34 cellular contexts compared by ENCODE assay signal in genomic region chr1:45836451-45836850, GRCh38.
"Had no signal": no experiment of that assay in that cellular context is flagged by ENCODE, and none has a peak within 500 bp of the region (broad histone marks: within the 10 kb centered on the region; RNA-seq: fewer than 3 reads in every experiment).

No MANE protein-coding gene starts in this region.

- H3K4me1 ChIP-seq: adrenal gland, body of pancreas, colonic mucosa, pancreas, prostate gland, upper lobe of left lung, vagina had no signal

- H3K4me3 ChIP-seq: adrenal gland, body of pancreas, colonic mucosa, pancreas, prostate gland, stomach, thyroid gland, upper lobe of left lung, vagina had no signal

- H3K27me3 Mint-ChIP-seq: activated CD4-positive, alpha-beta memory T cell treated with anti-CD3 and anti-CD28 coated beads for 36 hours; activated CD4-positive, alpha-beta T cell treated with anti-CD3 and anti-CD28 coated beads, Interleukin-2, amount 10 ng/mL, durations not matched to agents 24 days and 14 days; activated naive CD8-positive, alpha-beta T cell treated with anti-CD3 and anti-CD28 coated beads for 36 hours; naive thymus-derived CD4-positive, alpha-beta T cell had no signal

- H3K36me3 ChIP-seq: adrenal gland, colonic mucosa, pancreas, prostate gland, thyroid gland, upper lobe of left lung, vagina had no signal

- H3K27me3 ChIP-seq: adrenal gland, body of pancreas, colonic mucosa, pancreas, stomach, thyroid gland, upper lobe of left lung, vagina had no signal

- H3K4me1 Mint-ChIP-seq: activated CD4-positive, alpha-beta T cell treated with anti-CD3 and anti-CD28 coated beads, Interleukin-2, amount 10 ng/mL, durations not matched to agents 24 days and 14 days; mesothelial cell of epicardium; neural crest cell; stimulated activated effector memory CD8-positive, alpha-beta T cell treated with anti-CD3 and anti-CD28 coated beads, Interleukin-12 subunit alpha, Interleukin-12 subunit beta, amount 100 ng/mL, for 72 hours had no signal

- H3K9me3 Mint-ChIP-seq: activated CD4-positive, alpha-beta memory T cell treated with anti-CD3 and anti-CD28 coated beads for 36 hours; activated CD4-positive, alpha-beta T cell treated with anti-CD3 and anti-CD28 coated beads, Interleukin-2, amount 10 ng/mL, durations not matched to agents 24 days and 14 days; activated naive CD4-positive, alpha-beta T cell treated with anti-CD3 and anti-CD28 coated beads for 36 hours; activated naive CD8-positive, alpha-beta T cell treated with anti-CD3 and anti-CD28 coated beads for 36 hours; activated T-helper 1 cell treated with anti-CD3 and anti-CD28 coated beads, Interleukin-12 subunit alpha, Interleukin-12 subunit beta, Interleukin-2, Interleukin-4 antibody, amounts not matched to agents 30 ng/mL and 10 ng/mL and 1 ng/mL, durations not matched to agents 14 hours and 24 hours and 36 hours; mesothelial cell of epicardium; naive thymus-derived CD4-positive, alpha-beta T cell; neural crest cell; stimulated activated effector memory CD8-positive, alpha-beta T cell treated with anti-CD3 and anti-CD28 coated beads, Interleukin-12 subunit alpha, Interleukin-12 subunit beta, amount 100 ng/mL, for 72 hours had no signal

- DNase-seq: activated CD4-positive, alpha-beta memory T cell treated with anti-CD3 and anti-CD28 coated beads for 36 hours; activated CD4-positive, alpha-beta T cell treated with anti-CD3 and anti-CD28 coated beads, Interleukin-2, amount 10 ng/mL, durations not matched to agents 24 days and 14 days; activated CD4-positive, CD25-positive, alpha-beta regulatory T cell treated with anti-CD3 and anti-CD28 coated beads, Interleukin-2, amount 50 U/mL, for 72 hours; activated CD8-positive, alpha-beta memory T cell treated with anti-CD3 and anti-CD28 coated beads, Interleukin-2, amount 50 U/mL, for 4 hours; activated effector memory CD4-positive, alpha-beta T cell treated with anti-CD3 and anti-CD28 coated beads, Interleukin-2, amount 50 U/mL, for 16 hours; activated naive CD4-positive, alpha-beta T cell treated with anti-CD3 and anti-CD28 coated beads for 36 hours; activated naive CD8-positive, alpha-beta T cell treated with anti-CD3 and anti-CD28 coated beads for 36 hours; activated T-cell treated with anti-CD3 and anti-CD28 coated beads, Interleukin-2, amount 50 U/mL, for 1 hour; adrenal gland; aorta; body of pancreas; colonic mucosa; effector CD8-positive, alpha-beta T cell; glutamatergic neuron; islet precursor cell; mammary epithelial cell; naive thymus-derived CD4-positive, alpha-beta T cell; nucleus accumbens; pancreas; retina; small intestine; stimulated activated CD4-positive, alpha-beta T cell treated with anti-CD3 and anti-CD28 coated beads, Interleukin-4, amount 100 ng/mL, for 24 hours; stomach; T-helper 9 cell; thyroid gland; upper lobe of left lung; WERI-Rb-1 had no signal

- H3K27ac Mint-ChIP-seq: activated CD4-positive, alpha-beta memory T cell treated with anti-CD3 and anti-CD28 coated beads for 36 hours; activated CD4-positive, alpha-beta T cell treated with anti-CD3 and anti-CD28 coated beads, Interleukin-2, amount 10 ng/mL, durations not matched to agents 24 days and 14 days; activated naive CD4-positive, alpha-beta T cell treated with anti-CD3 and anti-CD28 coated beads for 36 hours; activated naive CD8-positive, alpha-beta T cell treated with anti-CD3 and anti-CD28 coated beads for 36 hours; activated T-helper 1 cell treated with anti-CD3 and anti-CD28 coated beads, Interleukin-12 subunit alpha, Interleukin-12 subunit beta, Interleukin-2, Interleukin-4 antibody, amounts not matched to agents 30 ng/mL and 10 ng/mL and 1 ng/mL, durations not matched to agents 14 hours and 24 hours and 36 hours; mesothelial cell of epicardium; naive thymus-derived CD4-positive, alpha-beta T cell; stimulated activated effector memory CD8-positive, alpha-beta T cell treated with anti-CD3 and anti-CD28 coated beads, Interleukin-12 subunit alpha, Interleukin-12 subunit beta, amount 100 ng/mL, for 72 hours had no signal

- H3K4me3 Mint-ChIP-seq: activated CD4-positive, alpha-beta memory T cell treated with anti-CD3 and anti-CD28 coated beads for 36 hours; activated CD4-positive, alpha-beta T cell treated with anti-CD3 and anti-CD28 coated beads, Interleukin-2, amount 10 ng/mL, durations not matched to agents 24 days and 14 days; activated naive CD4-positive, alpha-beta T cell treated with anti-CD3 and anti-CD28 coated beads for 36 hours; activated naive CD8-positive, alpha-beta T cell treated with anti-CD3 and anti-CD28 coated beads for 36 hours; activated T-helper 1 cell treated with anti-CD3 and anti-CD28 coated beads, Interleukin-12 subunit alpha, Interleukin-12 subunit beta, Interleukin-2, Interleukin-4 antibody, amounts not matched to agents 30 ng/mL and 10 ng/mL and 1 ng/mL, durations not matched to agents 14 hours and 24 hours and 36 hours; mesothelial cell of epicardium; naive thymus-derived CD4-positive, alpha-beta T cell; neural crest cell; stimulated activated effector memory CD8-positive, alpha-beta T cell treated with anti-CD3 and anti-CD28 coated beads, Interleukin-12 subunit alpha, Interleukin-12 subunit beta, amount 100 ng/mL, for 72 hours had no signal

- ATAC-seq: body of pancreas; naive thymus-derived CD4-positive, alpha-beta T cell; pancreas; sciatic nerve; stimulated activated effector memory CD8-positive, alpha-beta T cell treated with anti-CD3 and anti-CD28 coated beads, Interleukin-12 subunit alpha, Interleukin-12 subunit beta, amount 100 ng/mL, for 72 hours had no signal

- H3K9me3 ChIP-seq: adrenal gland, body of pancreas, colonic mucosa, pancreas, prostate gland, stomach, thyroid gland, upper lobe of left lung, vagina had no signal

- H3K27ac ChIP-seq: adrenal gland, body of pancreas, colonic mucosa, pancreas, prostate gland, stomach, thyroid gland, upper lobe of left lung, vagina, WERI-Rb-1 had no signal
